7 cellular contexts compared by ENCODE assay signal in the genomic region with DNA sequence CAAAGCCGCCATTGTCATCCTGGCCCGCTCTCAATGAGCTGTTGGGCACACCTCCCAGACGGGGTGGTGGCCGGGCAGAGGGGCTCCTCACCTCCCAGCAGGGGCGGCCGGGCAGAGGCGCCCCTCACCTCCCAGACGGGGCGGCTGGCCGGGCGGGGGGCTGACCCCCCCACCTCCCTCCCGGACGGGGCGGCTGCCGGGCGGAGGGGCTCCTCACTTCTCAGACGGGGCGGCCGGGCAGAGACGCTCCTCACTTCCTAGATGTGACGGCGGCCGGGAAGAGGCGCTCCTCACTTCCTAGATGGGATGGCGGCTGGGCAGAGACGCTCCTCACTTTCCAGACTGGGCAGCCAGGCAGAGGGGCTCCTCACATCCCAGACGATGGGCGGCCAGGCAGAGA. TPM values are rescaled to one million over a fixed set of nuclear protein-coding genes. Genes with fewer than 3 reads are reported as not detected.
"Had no signal": no experiment of that assay in that cellular context is flagged by ENCODE, and none has a peak within 500 bp of the region (broad histone marks: within the 10 kb centered on the region; RNA-seq: fewer than 3 reads in every experiment).

No MANE protein-coding gene starts in this region.

RNA-seq across cellular contexts. Expression of a gene that starts 29.8 kb away (rescaled TPM):
- total RNA-seq: activated CD4-positive, alpha-beta memory T cell treated with anti-CD3 and anti-CD28 coated beads for 36 hours; activated CD4-positive, alpha-beta T cell treated with anti-CD3 and anti-CD28 coated beads for 36 hours; activated CD4-positive, alpha-beta T cell treated with anti-CD3 and anti-CD28 coated beads, Interleukin-2, amount 10 ng/mL, durations not matched to agents 24 days and 14 days; activated CD8-positive, alpha-beta memory T cell treated with anti-CD3 and anti-CD28 coated beads for 36 hours; T-helper 1 cell treated with Interleukin-12 subunit alpha and Interleukin-12 subunit beta and Interleukin-4 antibody, amounts not matched to agents 30 ng/mL and 1 ng/mL, for 36 hours; T-helper 17 cell; T-helper 2 cell treated with Interferon-gamma antibody and Interleukin-4, amounts not matched to agents 100 ng/mL and 5 ng/mL, for 36 hours had no signal
